In genomic region chr15:90946941-90947576, GRCh38 we compare ENCODE assay signal across 14 cellular contexts. TPM values are rescaled to one million over a fixed set of nuclear protein-coding genes. Genes with fewer than 3 reads are reported as not detected.
DNase-seq lines count a peak whose midpoint lies in the region; ATAC-seq, FAIRE-seq and TF ChIP-seq lines count a peak whose summit lies in the region.
"Had no signal": no experiment of that assay in that cellular context is flagged by ENCODE, and none has a peak within 500 bp of the region (broad histone marks: within the 10 kb centered on the region; RNA-seq: fewer than 3 reads in every experiment).

No MANE protein-coding gene starts in this region.

- TF ChIP-seq RAD21 in K562 (CRISPR knock-in tag; conservative IDR thresholded peaks at IDR 0.05 in 1 of 2, IDR thresholded peaks at IDR 0.05 in 1 of 2), result peak in 1 of 2 experiments; percentile 19; a peak in 1 of 4 replicates

- no TSS peak for BruUV-seq in K562 (replicated peaks; lab: Mats Ljungman, UMichigan)

- DNase-seq in K562 (ENCODE audit: extremely low read depth in 1 of 4, low spot score in 3 of 4), result peak in 2 of 4 experiments; percentile 58 to 65
- peak; percentile 69 for DNase-seq in osteoblast (ENCODE audit: insufficient read length, low spot score, missing footprints)
- DNase-seq in progenitor cell of endocrine pancreas (ENCODE audit: low spot score, unreplicated experiment), result no peak
- no peak for DNase-seq in stimulated activated CD4-positive, alpha-beta T cell treated with anti-CD3 and anti-CD28 coated beads, Interleukin-4, amount 100 ng/mL, for 4 hours
- DNase-seq: CD8-positive, alpha-beta T cell; COR-L47; DND-41; GDM1 had no signal

- H3K4me3 Mint-ChIP-seq in progenitor cell of endocrine pancreas (ENCODE audit: low read depth), result no peak overlapping the region
- H3K4me3 Mint-ChIP-seq: CD14-positive monocyte; CD8-positive, alpha-beta T cell; GM23338 had no signal

- POLR2A ChIA-PET in HEK293 (lab: Yijun Ruan, JAX) (interaction anchor here (0.5 to 2.3 kb wide), 7 partner anchors 8 to 50 kb away, joined by 3 to 17 read pairs (median 3); partner anchors contain the start of genes MAN2A2, PRC1, RCCD1 and UNC45A), K562 (lab: Yijun Ruan, JAX) (interaction anchor here (0.5 to 3.0 kb wide), 10 partner anchors 9 to 288 kb away, joined by 3 to 20 read pairs (median 3); partner anchors contain the start of genes HDDC3, UNC45A and VPS33B)

- no peak overlapping the region for H3K27ac ChIP-seq in HEK293 (ENCODE audit: extremely low read depth, low read depth, low read length)
- peak overlapping the region; percentile 58; the same call in 1 of the 3 replicates for H3K27ac ChIP-seq in K562 (ENCODE audit: extremely low read depth, low read depth, low read length)
- no peak overlapping the region for H3K27ac ChIP-seq in osteoblast (ENCODE audit: low read depth, low read length)

- TF ChIP-seq CTCF in HEK293 (tag by site-specific recombination; IDR thresholded peaks at IDR 0.05), result no peak
- peak in 2 of 3 experiments; percentile 1 to 33; a peak in 2 of 6 replicates for TF ChIP-seq CTCF in K562 (IDR thresholded peaks at IDR 0.05 in 2 of 3, conservative IDR thresholded peaks at IDR 0.05 in 1 of 3; ENCODE audit: insufficient read depth in 2 of 3, low read depth in 1 of 3, low read length in 3 of 3)
- no peak for TF ChIP-seq CTCF in osteoblast (IDR thresholded peaks at IDR 0.05; ENCODE audit: extremely low read depth, low read depth, low read length)
- TF ChIP-seq CTCF in progenitor cell of endocrine pancreas (IDR thresholded peaks at IDR 0.05; ENCODE audit: unreplicated experiment), result no peak

- H3K4me2 ChIP-seq in K562 (ENCODE audit: insufficient read depth, low read length), result no peak overlapping the region
- no peak overlapping the region for H3K4me2 ChIP-seq in osteoblast (ENCODE audit: insufficient read depth, low read length)
- H3K4me2 ChIP-seq: GM23338 had no signal

- H3K9me3 ChIP-seq in HEK293 (ENCODE audit: control insufficient read depth, insufficient read depth, low read depth, low read length), result no peaks in the 10 kb centered on the region
- no peaks in the 10 kb centered on the region for H3K9me3 ChIP-seq in K562 (replicated peaks; ENCODE audit: control insufficient read depth, insufficient read depth, low read depth, low read length)
- no peaks in the 10 kb centered on the region for H3K9me3 ChIP-seq in osteoblast (ENCODE audit: low read depth, low read length)

- no peak for TF ChIP-seq POLR2A in K562 (conservative IDR thresholded peaks at IDR 0.05)

- CTCF ChIA-PET in HEK293 (lab: Yijun Ruan, JAX) (interaction anchor here (1.6 to 4.0 kb wide), 3 partner anchors 10 to 325 kb away, joined by 5 to 16 read pairs (median 8); partner anchors contain the start of gene HDDC3), K562 (lab: Yijun Ruan, JAX; ENCODE audit: low intra/inter-chr PET ratio) (no interaction called here)

- H3K36me3 Mint-ChIP-seq in progenitor cell of endocrine pancreas (ENCODE audit: insufficient read depth), result peaks cover 10% of the 10 kb centered on the region

- H3K4me1 ChIP-seq in HEK293 (ENCODE audit: control insufficient read depth, insufficient read depth, low read length) (no peaks in the 10 kb centered on the region), K562 (replicated peaks in 1 of 2; ENCODE audit: control insufficient read depth in 2 of 2, insufficient read depth in 2 of 2, low read length in 2 of 2) (peaks cover 13 to 32% of the 10 kb centered on the region in 2 experiments; a peak in 4 of 5 replicates), osteoblast (ENCODE audit: insufficient read depth, low read length) (peaks cover 8% of the 10 kb centered on the region)

- 0 out of 2 replicates have a peak, but pooled peaks cover 5% of the 10 kb centered on the region for H4K20me1 ChIP-seq in K562 (replicated peaks; ENCODE audit: control insufficient read depth, insufficient read depth, low read length)
- no peaks in the 10 kb centered on the region for H4K20me1 ChIP-seq in osteoblast (ENCODE audit: insufficient read depth, low read length)

- H3K79me2 ChIP-seq in K562 (ENCODE audit: control insufficient read depth, insufficient read depth, low read length) (no peaks in the 10 kb centered on the region), osteoblast (ENCODE audit: insufficient read depth, low read length) (no peaks in the 10 kb centered on the region)

- no peaks in the 10 kb centered on the region for H3K9me3 Mint-ChIP-seq in progenitor cell of endocrine pancreas (ENCODE audit: low read depth)
- H3K9me3 Mint-ChIP-seq: CD8-positive, alpha-beta T cell; GM23338 had no signal

- H2AFZ ChIP-seq in K562 (ENCODE audit: low read depth, low read length), result no peak overlapping the region
- no peak overlapping the region for H2AFZ ChIP-seq in osteoblast (ENCODE audit: low read length)
- H2AFZ ChIP-seq: GM23338 had no signal

- H3K27me3 Mint-ChIP-seq in progenitor cell of endocrine pancreas, result no peaks in the 10 kb centered on the region

- no peak overlapping the region for H3K27ac Mint-ChIP-seq in progenitor cell of endocrine pancreas
- H3K27ac Mint-ChIP-seq: CD8-positive, alpha-beta T cell; GM23338 had no signal

- no peak overlapping the region for H3K4me3 ChIP-seq in HEK293 (ENCODE audit: low read depth, low read length)
- H3K4me3 ChIP-seq in K562, result no peak overlapping the region
- no peak overlapping the region for H3K4me3 ChIP-seq in osteoblast (ENCODE audit: insufficient read depth, low read length)
- H3K4me3 ChIP-seq: GM23338 had no signal

- intact Hi-C loops in K562 (cut with micrococcal nuclease), result loop anchor here (5.0 kb wide), 1 partner anchor 85 kb away; no protein-coding TSS in a partner anchor

- no peak for TF ChIP-seq EP300 in K562 (IDR thresholded peaks at IDR 0.05; ENCODE audit: low read length)

- peak overlapping the region in 1 of 2 experiments; percentile 67; a peak in 2 of 4 replicates for H3K9ac ChIP-seq in K562 (ENCODE audit: insufficient read depth in 1 of 2, low read depth in 2 of 2, low read length in 2 of 2)

- H3K36me3 ChIP-seq in HEK293 (ENCODE audit: control insufficient read depth in 2 of 2, insufficient read depth in 1 of 2, low read length in 2 of 2) (peaks cover 61 to 94% of the 10 kb centered on the region in 2 experiments), K562 (ENCODE audit: control insufficient read depth, insufficient read depth, low read length) (peaks cover 89% of the 10 kb centered on the region), osteoblast (ENCODE audit: insufficient read depth, low read length) (peaks cover 82% of the 10 kb centered on the region)

- FAIRE-seq in K562 (lab: Jason Lieb, UNC), result peak; percentile 74
- FAIRE-seq: D721Med, GM12892, HTR-8/SVneo had no signal

- H3K4me1 Mint-ChIP-seq in progenitor cell of endocrine pancreas (ENCODE audit: low read depth), result no peaks in the 10 kb centered on the region
- H3K4me1 Mint-ChIP-seq: GM23338 had no signal

- ATAC-seq in K562, result peak; percentile 85
- ATAC-seq: CD8-positive, alpha-beta T cell; GM23338 had no signal

- 48% methylated on average over 8 of the region's 8 CpGs for WGBS in K562 (ENCODE audit: insufficient coverage, low coverage, missing lambda C conversion rate)

- H3K9me1 ChIP-seq in K562 (ENCODE audit: control insufficient read depth, insufficient read depth, low read length), result peaks cover 3% of the 10 kb centered on the region

- H3K27me3 ChIP-seq in K562 (ENCODE audit: control insufficient read depth in 2 of 2, insufficient read depth in 2 of 2, low read length in 2 of 2), result no peaks in the 10 kb centered on the region
- no peaks in the 10 kb centered on the region for H3K27me3 ChIP-seq in osteoblast (ENCODE audit: insufficient read depth, low read length)

- in situ Hi-C loops in K562 (cut with MboI), result no loop called here

RNA-seq across cellular contexts. Expression of gene RCCD1, which starts 7.6 kb away (rescaled TPM):
- 100 and 115 TPM in 2 replicates for total RNA-seq in K562 (2011; cell fraction: chromatin; rRNA removed; ENCODE audit: low replicate concordance)
- 74.7 and 75.5 TPM in 2 replicates for total RNA-seq in K562 (2011; cell fraction: nucleolus; rRNA removed)
- 86.9 and 97.7 TPM in 2 replicates for total RNA-seq in K562 (2011; cell fraction: nucleoplasm; rRNA removed)
- total RNA-seq in K562 (2014; rRNA removed), result 38.1 and 41.2 TPM in 2 replicates
- 17.0 and 18.0 TPM in 2 replicates for total RNA-seq in K562 (2014; rRNA removed; fragmentation: Illumina TruSeq; extraction: Trizol)
- total RNA-seq in K562 (2015; rRNA removed; fragmentation: Illumina TruSeq; extraction: Trizol), result 16.7 and 23.7 TPM in 2 replicates
- total RNA-seq in K562 (2021), result 44.0 and 45.9 TPM in 2 replicates
- 28.5 and 39.6 TPM in 2 replicates for polyA plus RNA-seq in K562 (2011; rRNA removed)
- polyA plus RNA-seq in K562 (2011; cell fraction: cytosol; rRNA removed), result 17.6 and 22.6 TPM in 2 replicates
- 232 and 244 TPM in 2 replicates for polyA plus RNA-seq in K562 (2011; cell fraction: nucleus; rRNA removed)
- 41.3 and 51.9 TPM in 2 replicates for polyA plus RNA-seq in K562 (2012)
- polyA plus RNA-seq in K562 (2014; fragmentation: Illumina TruSeq; extraction: Trizol), result 22.3 and 24.7 TPM in 2 replicates
- polyA plus RNA-seq in K562 (2014; fragmentation: Nextera tagmentation; extraction: Ambion mirVana), result 10 to 100 TPM; 11.1 to 12.2 TPM
- 45.2 and 51.4 TPM in 2 replicates for polyA plus RNA-seq in K562 (2014; rRNA removed)
- polyA minus RNA-seq in K562 (2011; rRNA and poly(A)+ RNA removed), result 10.3 and 13.1 TPM in 2 replicates
- polyA minus RNA-seq in K562 (2011; cell fraction: cytosol; rRNA and poly(A)+ RNA removed), result 9.4 and 12.6 TPM in 2 replicates
- 25.3 and 29.9 TPM in 2 replicates for polyA minus RNA-seq in K562 (2011; cell fraction: nucleus; rRNA and poly(A)+ RNA removed)
- 11.2 TPM in 2 replicates for total RNA-seq in osteoblast
- total RNA-seq in progenitor cell of endocrine pancreas, result 20.6 and 23.0 TPM in 2 replicates

RNA-seq across cellular contexts. Expression of gene UNC45A, which starts 12.0 kb away (rescaled TPM):
- 131 and 331 TPM in 2 replicates for total RNA-seq in K562 (2011; cell fraction: chromatin; rRNA removed; ENCODE audit: low replicate concordance)
- total RNA-seq in K562 (2011; cell fraction: nucleolus; rRNA removed), result 205 and 228 TPM in 2 replicates
- 113 and 152 TPM in 2 replicates for total RNA-seq in K562 (2011; cell fraction: nucleoplasm; rRNA removed)
- 59.8 and 65.2 TPM in 2 replicates for total RNA-seq in K562 (2014; rRNA removed)
- total RNA-seq in K562 (2014; rRNA removed; fragmentation: Illumina TruSeq; extraction: Trizol), result 19.2 and 22.6 TPM in 2 replicates
- 47.7 and 52.5 TPM in 2 replicates for total RNA-seq in K562 (2015; rRNA removed; fragmentation: Illumina TruSeq; extraction: Trizol)
- total RNA-seq in K562 (2021), result 79.0 and 79.3 TPM in 2 replicates
- 43.7 and 56.7 TPM in 2 replicates for polyA plus RNA-seq in K562 (2011; rRNA removed)
- polyA plus RNA-seq in K562 (2011; cell fraction: cytosol; rRNA removed), result 46.7 and 62.9 TPM in 2 replicates
- polyA plus RNA-seq in K562 (2011; cell fraction: nucleus; rRNA removed), result 163 and 164 TPM in 2 replicates
- polyA plus RNA-seq in K562 (2012), result 75.1 and 75.7 TPM in 2 replicates
- polyA plus RNA-seq in K562 (2014; fragmentation: Illumina TruSeq; extraction: Trizol), result 35.7 and 46.7 TPM in 2 replicates
- 10 to 100 TPM; 22.4 to 23.1 TPM for polyA plus RNA-seq in K562 (2014; fragmentation: Nextera tagmentation; extraction: Ambion mirVana)
- 54.5 and 55.5 TPM in 2 replicates for polyA plus RNA-seq in K562 (2014; rRNA removed)
- 51.9 and 58.7 TPM in 2 replicates for polyA minus RNA-seq in K562 (2011; rRNA and poly(A)+ RNA removed)
- 50.4 and 51.9 TPM in 2 replicates for polyA minus RNA-seq in K562 (2011; cell fraction: cytosol; rRNA and poly(A)+ RNA removed)
- 51.0 and 77.4 TPM in 2 replicates for polyA minus RNA-seq in K562 (2011; cell fraction: nucleus; rRNA and poly(A)+ RNA removed)
- 72.5 and 74.9 TPM in 2 replicates for total RNA-seq in osteoblast
- 83.4 and 90.6 TPM in 2 replicates for total RNA-seq in progenitor cell of endocrine pancreas

RNA-seq across cellular contexts. Expression of gene HDDC3, which starts 14.7 kb away (rescaled TPM):
- total RNA-seq in K562 (2011; cell fraction: chromatin; rRNA removed; ENCODE audit: low replicate concordance), result 27.3 and 60.3 TPM in 2 replicates
- 59.5 and 62.4 TPM in 2 replicates for total RNA-seq in K562 (2011; cell fraction: nucleolus; rRNA removed)
- total RNA-seq in K562 (2011; cell fraction: nucleoplasm; rRNA removed), result 46.9 and 47.9 TPM in 2 replicates
- 54.1 and 64.9 TPM in 2 replicates for total RNA-seq in K562 (2014; rRNA removed)
- 28.2 and 33.0 TPM in 2 replicates for total RNA-seq in K562 (2014; rRNA removed; fragmentation: Illumina TruSeq; extraction: Trizol)
- 36.6 and 36.9 TPM in 2 replicates for total RNA-seq in K562 (2015; rRNA removed; fragmentation: Illumina TruSeq; extraction: Trizol)
- total RNA-seq in K562 (2021), result 42.6 and 43.0 TPM in 2 replicates
- polyA plus RNA-seq in K562 (2011; rRNA removed), result 30.8 and 33.4 TPM in 2 replicates
- polyA plus RNA-seq in K562 (2011; cell fraction: cytosol; rRNA removed), result 37.1 and 49.7 TPM in 2 replicates
- polyA plus RNA-seq in K562 (2011; cell fraction: nucleus; rRNA removed), result 37.0 and 41.5 TPM in 2 replicates
- polyA plus RNA-seq in K562 (2012), result 29.7 and 31.4 TPM in 2 replicates
- 51.7 and 54.2 TPM in 2 replicates for polyA plus RNA-seq in K562 (2014; fragmentation: Illumina TruSeq; extraction: Trizol)
- 10 to 100 TPM; 14.9 to 21.3 TPM for polyA plus RNA-seq in K562 (2014; fragmentation: Nextera tagmentation; extraction: Ambion mirVana)
- 55.8 and 65.8 TPM in 2 replicates for polyA plus RNA-seq in K562 (2014; rRNA removed)
- 21.5 and 26.2 TPM in 2 replicates for polyA minus RNA-seq in K562 (2011; rRNA and poly(A)+ RNA removed)
- polyA minus RNA-seq in K562 (2011; cell fraction: cytosol; rRNA and poly(A)+ RNA removed), result 10.3 and 15.1 TPM in 2 replicates
- 28.9 and 44.4 TPM in 2 replicates for polyA minus RNA-seq in K562 (2011; cell fraction: nucleus; rRNA and poly(A)+ RNA removed)
- 8.8 and 11.6 TPM in 2 replicates for total RNA-seq in osteoblast
- total RNA-seq in progenitor cell of endocrine pancreas, result 14.5 and 16.6 TPM in 2 replicates

RNA-seq across cellular contexts. Expression of gene MAN2A2, which starts 44.0 kb away (rescaled TPM):
- total RNA-seq in K562 (2011; cell fraction: chromatin; rRNA removed; ENCODE audit: low replicate concordance), result 447 and 1,128 TPM in 2 replicates
- total RNA-seq in K562 (2011; cell fraction: nucleolus; rRNA removed), result 692 and 704 TPM in 2 replicates
- 460 and 506 TPM in 2 replicates for total RNA-seq in K562 (2011; cell fraction: nucleoplasm; rRNA removed)
- 35.0 and 53.7 TPM in 2 replicates for total RNA-seq in K562 (2014; rRNA removed)
- 20.6 and 25.0 TPM in 2 replicates for total RNA-seq in K562 (2014; rRNA removed; fragmentation: Illumina TruSeq; extraction: Trizol)
- 43.3 and 43.4 TPM in 2 replicates for total RNA-seq in K562 (2015; rRNA removed; fragmentation: Illumina TruSeq; extraction: Trizol)
- total RNA-seq in K562 (2021), result 116 and 151 TPM in 2 replicates
- polyA plus RNA-seq in K562 (2011; rRNA removed), result 71.7 and 195 TPM in 2 replicates
- 119 and 133 TPM in 2 replicates for polyA plus RNA-seq in K562 (2011; cell fraction: cytosol; rRNA removed)
- polyA plus RNA-seq in K562 (2011; cell fraction: nucleus; rRNA removed), result 1,870 and 1,995 TPM in 2 replicates
- 92.0 and 210 TPM in 2 replicates for polyA plus RNA-seq in K562 (2012)
- 130 and 131 TPM in 2 replicates for polyA plus RNA-seq in K562 (2014; fragmentation: Illumina TruSeq; extraction: Trizol)
- polyA plus RNA-seq in K562 (2014; fragmentation: Nextera tagmentation; extraction: Ambion mirVana), result 10 to 100 TPM in 1 of 2 experiments, 1 to 10 TPM in 1; 7.3 to 13.7 TPM
- 114 and 121 TPM in 2 replicates for polyA plus RNA-seq in K562 (2014; rRNA removed)
- 30.7 and 41.4 TPM in 2 replicates for polyA minus RNA-seq in K562 (2011; rRNA and poly(A)+ RNA removed)
- 71.5 and 84.4 TPM in 2 replicates for polyA minus RNA-seq in K562 (2011; cell fraction: cytosol; rRNA and poly(A)+ RNA removed)
- 264 and 379 TPM in 2 replicates for polyA minus RNA-seq in K562 (2011; cell fraction: nucleus; rRNA and poly(A)+ RNA removed)
- 15.2 and 20.0 TPM in 2 replicates for total RNA-seq in osteoblast
- 111 and 117 TPM in 2 replicates for total RNA-seq in progenitor cell of endocrine pancreas

RNA-seq across cellular contexts. Expression of gene PRC1, which starts 47.3 kb away (rescaled TPM):
- total RNA-seq in K562 (2011; cell fraction: chromatin; rRNA removed; ENCODE audit: low replicate concordance), result 402 and 749 TPM in 2 replicates
- total RNA-seq in K562 (2011; cell fraction: nucleolus; rRNA removed), result 233 and 300 TPM in 2 replicates
- total RNA-seq in K562 (2011; cell fraction: nucleoplasm; rRNA removed), result 292 and 338 TPM in 2 replicates
- total RNA-seq in K562 (2014; rRNA removed) (226 and 263 TPM in 2 replicates), K562 (2014; rRNA removed; fragmentation: Illumina TruSeq; extraction: Trizol) (201 and 210 TPM in 2 replicates), K562 (2015; rRNA removed; fragmentation: Illumina TruSeq; extraction: Trizol) (223 and 228 TPM in 2 replicates), K562 (2021) (150 and 181 TPM in 2 replicates), osteoblast (17.1 and 17.7 TPM in 2 replicates), progenitor cell of endocrine pancreas (79.1 and 81.5 TPM in 2 replicates)
- polyA plus RNA-seq in K562 (2011; rRNA removed) (391 and 460 TPM in 2 replicates), K562 (2014; fragmentation: Illumina TruSeq; extraction: Trizol) (248 and 284 TPM in 2 replicates), K562 (2014; fragmentation: Nextera tagmentation; extraction: Ambion mirVana) (100 to 1,000 TPM; 156 to 240 TPM), K562 (2014; rRNA removed) (256 and 264 TPM in 2 replicates)
- 329 and 446 TPM in 2 replicates for polyA plus RNA-seq in K562 (2011; cell fraction: cytosol; rRNA removed)
- 1,023 and 1,561 TPM in 2 replicates for polyA plus RNA-seq in K562 (2011; cell fraction: nucleus; rRNA removed)
- polyA plus RNA-seq in K562 (2012), result 176 and 186 TPM in 2 replicates
- polyA minus RNA-seq in K562 (2011; rRNA and poly(A)+ RNA removed), result 342 and 344 TPM in 2 replicates
- polyA minus RNA-seq in K562 (2011; cell fraction: cytosol; rRNA and poly(A)+ RNA removed), result 145 and 166 TPM in 2 replicates
- polyA minus RNA-seq in K562 (2011; cell fraction: nucleus; rRNA and poly(A)+ RNA removed), result 175 and 402 TPM in 2 replicates

Comparison
In these comparisons a context has a peak if more than half of its experiments do, and no peak if none do; other contexts are left out.
1. CTCF ChIP-seq: peak in K562 (2 of 3); none in HEK293 (single experiment), osteoblast (single experiment) and progenitor cell of endocrine pancreas (single experiment).
2. Of the 44 proteins assayed by ChIP-seq in both K562 and HEK293: peak only in K562: CTCF; only in HEK293: none; in both: ZNF121; in neither: 42.